11 cellular contexts compared by ENCODE assay signal in the genomic region with DNA sequence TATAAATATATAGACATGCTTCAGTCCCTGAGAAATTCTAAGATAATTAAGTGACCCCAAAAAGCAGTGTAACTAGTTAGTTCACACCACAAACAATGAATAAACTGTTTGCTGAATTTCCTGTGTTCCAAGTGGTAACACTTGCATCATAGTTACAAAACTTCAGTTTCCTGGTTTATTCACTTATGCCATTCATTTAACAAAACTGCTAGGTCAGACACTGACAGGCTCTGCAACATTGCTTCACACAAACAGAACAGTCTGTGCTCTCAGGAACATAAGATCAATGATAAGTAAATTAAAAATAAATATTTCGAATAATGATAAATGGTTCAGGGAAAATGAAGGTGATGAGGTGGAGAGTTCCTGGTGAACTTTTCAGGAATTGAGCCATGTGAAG.
DNase-seq lines count a peak whose midpoint lies in the region; ATAC-seq, FAIRE-seq and TF ChIP-seq lines count a peak whose summit lies in the region.
"Had no signal": no experiment of that assay in that cellular context is flagged by ENCODE, and none has a peak within 500 bp of the region (broad histone marks: within the 10 kb centered on the region; RNA-seq: fewer than 3 reads in every experiment).

No MANE protein-coding gene starts in this region.

- H3K4me3 Mint-ChIP-seq in stimulated activated naive B cell treated with anti-CD40 and anti-IgM and Interleukin-4, amounts not matched to agents 10 μg/mL and 1 μg/mL and 100 μg/mL, for 72 hours = no peak overlapping the region
- H3K4me3 Mint-ChIP-seq: dendritic cell treated with granulocyte-macrophage colony-stimulating factor and Interleukin-4, amounts not matched to agents 40 ng/mL and 50 ng/mL, for 4 days had no signal

- peak overlapping the region; percentile 12 for H3K4me2 ChIP-seq in A549

- no peak for TF ChIP-seq EP300 in A549 (IDR thresholded peaks at IDR 0.05)

- H3K4me3 ChIP-seq in A549 (no peak overlapping the region), lung (no peak overlapping the region)

- peaks cover 24% of the 10 kb centered on the region; the same call in 2 of the 3 replicates for H3K4me1 ChIP-seq in A549
- H3K4me1 ChIP-seq in lung (ENCODE audit: control insufficient read depth in 2 of 2, insufficient read depth in 2 of 2, low read length in 2 of 2) = peaks cover 6 to 17% of the 10 kb centered on the region in 2 donors

- H3K27ac Mint-ChIP-seq in stimulated activated naive B cell treated with anti-CD40 and anti-IgM and Interleukin-4, amounts not matched to agents 10 μg/mL and 1 μg/mL and 100 μg/mL, for 72 hours = no peak overlapping the region
- H3K27ac Mint-ChIP-seq: dendritic cell treated with granulocyte-macrophage colony-stimulating factor and Interleukin-4, amounts not matched to agents 40 ng/mL and 50 ng/mL, for 4 days had no signal

- H3K27me3 Mint-ChIP-seq in stimulated activated naive B cell treated with anti-CD40 and anti-IgM and Interleukin-4, amounts not matched to agents 10 μg/mL and 1 μg/mL and 100 μg/mL, for 72 hours = no peaks in the 10 kb centered on the region
- H3K27me3 Mint-ChIP-seq: dendritic cell treated with granulocyte-macrophage colony-stimulating factor and Interleukin-4, amounts not matched to agents 40 ng/mL and 50 ng/mL, for 4 days had no signal

- WGBS in A549 (ENCODE audit: missing lambda C conversion rate) = 55% methylated on average over 1 of the region's 1 CpG
- WGBS in lung, 2 donors = 18 to 23% methylated on average over 1 of the region's 1 CpG

- H3K36me3 ChIP-seq in lung (ENCODE audit: control insufficient read depth in 2 of 2, insufficient read depth in 2 of 2, low read length in 2 of 2) = no peaks in the 10 kb centered on the region

- DNase-seq in A549 (ENCODE audit: low read depth in 1 of 2, low spot score in 1 of 2) (no peak), MV-4-11 (lab: John Stamatoyannopoulos, UW) (peak; percentile 81), dermis blood vessel endothelial cell (peak; percentile 46), lung (ENCODE audit: low spot score) (no peak), iPS-NIHi7 (ENCODE audit: extremely low spot score) (no peak)
- no peak for DNase-seq in stimulated activated naive B cell treated with anti-CD40 and anti-IgM and Interleukin-4, amounts not matched to agents 10 μg/mL and 1 μg/mL and 100 μg/mL, for 72 hours
- DNase-seq: Karpas-422, NCI-H774 had no signal

- no peak for TF ChIP-seq POLR2A in A549 (IDR thresholded peaks at IDR 0.05; ENCODE audit: low read length)

- peaks cover 13 to 29% of the 10 kb centered on the region in 2 donors for H3K4me1 Mint-ChIP-seq in stimulated activated naive B cell treated with anti-CD40 and anti-IgM and Interleukin-4, amounts not matched to agents 10 μg/mL and 1 μg/mL and 100 μg/mL, for 72 hours

- no peak for ATAC-seq in A549
- peak; percentile 23 for ATAC-seq in lung (ENCODE audit: insufficient read depth, low FRiP score)
- ATAC-seq in HG02798 (IDR thresholded peaks at IDR 0.05; ENCODE audit: poor library complexity, unreplicated experiment) = no peak
- no peak for ATAC-seq in HG02938 (IDR thresholded peaks at IDR 0.05; ENCODE audit: unreplicated experiment)
- no peak for ATAC-seq in stimulated activated naive B cell treated with anti-CD40 and anti-IgM and Interleukin-4, amounts not matched to agents 10 μg/mL and 1 μg/mL and 100 μg/mL, for 72 hours (replicated peaks)

- CTCF ChIA-PET in A549 (lab: Yijun Ruan, JAX) = no interaction called here

- peaks cover 8 to 15% of the 10 kb centered on the region in 2 donors for H3K9me3 Mint-ChIP-seq in stimulated activated naive B cell treated with anti-CD40 and anti-IgM and Interleukin-4, amounts not matched to agents 10 μg/mL and 1 μg/mL and 100 μg/mL, for 72 hours

- H3K27ac ChIP-seq in A549 = peak overlapping the region; percentile 18 to 57
- H3K27ac ChIP-seq in lung (ENCODE audit: low read depth in 1 of 2, low read length in 1 of 2) = no peak overlapping the region

- H3K27me3 ChIP-seq in lung (ENCODE audit: control insufficient read depth, insufficient read depth) = no peaks in the 10 kb centered on the region

- TF ChIP-seq RAD21 in A549 (conservative IDR thresholded peaks at IDR 0.05 in 1 of 2, IDR thresholded peaks at IDR 0.05 in 1 of 2) = no peak

- no peak for FAIRE-seq in A549 (lab: Jason Lieb, UNC)

- POLR2A ChIA-PET in A549 (lab: Yijun Ruan, JAX) = interaction anchor here (1.9 kb wide), 1 partner anchor 133 kb away, joined by 8 read pairs; a partner anchor contains a TSS

- peaks cover 15% of the 10 kb centered on the region for H3K9me3 ChIP-seq in A549
- H3K9me3 ChIP-seq in lung (ENCODE audit: control insufficient read depth in 2 of 2, insufficient read depth in 1 of 2, low read length in 1 of 2) = no peaks in the 10 kb centered on the region

- TF ChIP-seq CTCF in A549 (IDR thresholded peaks at IDR 0.05) = no peak
- no peak for TF ChIP-seq CTCF in lung (IDR thresholded peaks at IDR 0.05; ENCODE audit: control extremely low read depth, extremely low read depth)

- H3K36me3 Mint-ChIP-seq in stimulated activated naive B cell treated with anti-CD40 and anti-IgM and Interleukin-4, amounts not matched to agents 10 μg/mL and 1 μg/mL and 100 μg/mL, for 72 hours = no peaks in the 10 kb centered on the region

TF ChIP-seq in A549, 52 proteins besides CTCF, POLR2A, EP300 and RAD21:
- no peak for TF ChIP-seq PHF8 (IDR thresholded peaks at IDR 0.05; ENCODE audit: borderline replicate concordance, low read depth)
- no peak for TF ChIP-seq TFCP2L1 (CRISPR knock-in tag; IDR thresholded peaks at IDR 0.05)

Comparison
In these comparisons a context has a peak if more than half of its experiments do, and no peak if none do; other contexts are left out.
1. DNase-seq: peak in MV-4-11 (single experiment) and dermis blood vessel endothelial cell (single experiment); none in A549 (0 of 2), lung (single experiment), iPS-NIHi7 (single experiment) and stimulated activated naive B cell treated with anti-CD40 and anti-IgM and Interleukin-4, amounts not matched to agents 10 μg/mL and 1 μg/mL and 100 μg/mL, for 72 hours (single experiment).
2. H3K27ac ChIP-seq: peak in A549 (2 of 2); none in lung (0 of 2).